ENCODE assay signal across 9 cellular contexts in the genomic region with DNA sequence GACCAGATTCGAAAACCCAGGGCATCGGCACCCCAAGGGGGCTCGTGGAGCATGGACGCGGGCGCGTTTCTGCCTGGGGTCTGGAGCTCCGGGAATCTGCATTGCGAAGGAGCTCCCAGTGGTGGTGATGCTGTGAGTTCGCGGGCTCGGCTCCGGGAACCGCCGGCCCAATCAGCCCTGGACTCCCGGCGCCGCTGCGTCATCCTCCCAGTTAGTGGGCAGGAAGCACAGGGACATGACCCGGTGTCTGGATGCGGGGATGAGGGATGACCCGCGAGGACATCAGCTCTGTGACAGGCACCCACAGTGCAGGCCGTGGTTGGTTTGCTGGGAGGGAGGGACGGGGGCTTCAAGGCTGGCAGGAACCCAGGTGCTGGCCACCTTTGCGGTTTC. TPM values are rescaled to one million over a fixed set of nuclear protein-coding genes. Genes with fewer than 3 reads are reported as not detected.
DNase-seq lines count a peak whose midpoint lies in the region; ATAC-seq and TF ChIP-seq lines count a peak whose summit lies in the region.
"Had no signal": no experiment of that assay in that cellular context is flagged by ENCODE, and none has a peak within 500 bp of the region (broad histone marks: within the 10 kb centered on the region; RNA-seq: fewer than 3 reads in every experiment).

No MANE protein-coding gene starts in this region.

- POLR2A ChIA-PET in HCT116 (lab: Charles Lee) = no interaction called here

- RAD21 ChIA-PET in HCT116 (lab: Charles Lee; ENCODE audit: low non-redundant PET in 1 of 2, low total read pairs in 2 of 2, uncharacterized antibody in 2 of 2, unreplicated experiment in 2 of 2) = no interaction called here

- peak overlapping the region; percentile 96 for H3K4me2 ChIP-seq in HCT116 (ENCODE audit: low read length)

- DNase-seq in HCT116 (ENCODE audit: low read depth, low spot score) (no peak), astrocyte of the hippocampus (ENCODE audit: low read depth, low spot score) (peak; percentile 26), iris pigment epithelial cell (ENCODE audit: low read depth) (peak; percentile 32), spleen (peak; percentile 72), Ammon's horn (ENCODE audit: low spot score) (no peak), SIG-M5 (lab: John Stamatoyannopoulos, UW) (no peak), activated gamma-delta T cell treated with Interleukin-2 at 50 U/mL for 16 hours (no peak), SW480 (ENCODE audit: low spot score) (no peak)
- DNase-seq: activated gamma-delta T cell had no signal

- 10 to 43% (median 22%) methylated on average over 15 to 26 of the region's 26 CpGs for WGBS in spleen, 5 donors

- H3K27me3 ChIP-seq in HCT116 (ENCODE audit: insufficient read depth, low read length) (no peaks in the 10 kb centered on the region), spleen (replicated peaks in 1 of 7) (peaks cover 0 to 91% (median 32%) of the 10 kb centered on the region in 7 donors)

- no peaks in the 10 kb centered on the region for H3K9me2 ChIP-seq in HCT116 (ENCODE audit: insufficient read depth)

- H3K9me3 ChIP-seq in HCT116 (ENCODE audit: control insufficient read depth in 1 of 2, insufficient read depth in 1 of 2, low read depth in 1 of 2, low read length in 2 of 2) (no peaks in the 10 kb centered on the region), spleen (no peaks in the 10 kb centered on the region)

- TF ChIP-seq RAD21 in HCT116 (IDR thresholded peaks at IDR 0.05; ENCODE audit: low read depth) = no peak

- H3K36me3 ChIP-seq in HCT116 (ENCODE audit: control insufficient read depth in 1 of 2, insufficient read depth in 2 of 2, low read length in 2 of 2) (no peaks in the 10 kb centered on the region), spleen (no peaks in the 10 kb centered on the region)

- BruUV-seq in HCT116 (replicated peaks; lab: Mats Ljungman, UMichigan) = no TSS peak

- H3K27ac ChIP-seq in HCT116 (ENCODE audit: low read depth, low read length) (peak overlapping the region; percentile 64; the same call in 1 of the 2 replicates), spleen (peak overlapping the region in 1 of 8 donors; percentile 71)

- H3K4me3 ChIP-seq in HCT116 (replicated peaks in 1 of 2; ENCODE audit: low read depth in 1 of 2, low read length in 2 of 2) = peak overlapping the region in 1 of 2 experiments; percentile 77; a peak in 2 of 4 replicates
- peak overlapping the region in 6 of 8 donors; percentile 27 to 67 (median 44) for H3K4me3 ChIP-seq in spleen

- TF ChIP-seq POLR2A in HCT116 (IDR thresholded peaks at IDR 0.05; ENCODE audit: borderline replicate concordance, extremely low read depth, insufficient read depth, insufficient read length) (no peak), spleen (IDR thresholded peaks at IDR 0.05) (no peak)

- intact Hi-C loops in HCT116 (cut with micrococcal nuclease) (loop anchor here (10.0 kb wide), 1 partner anchor 141 kb away; no protein-coding TSS in a partner anchor), spleen (cut with DNase I; ENCODE audit: low total_unique reads) (no loop called here)

- no peaks in the 10 kb centered on the region for H4K20me1 ChIP-seq in HCT116 (ENCODE audit: insufficient read depth)

- ATAC-seq in HCT116 = no peak

- CTCF ChIA-PET in HCT116 (lab: Charles Lee) = no interaction called here

- H3K4me1 ChIP-seq in HCT116 (ENCODE audit: control insufficient read depth in 1 of 2, insufficient read depth in 2 of 2, low read length in 2 of 2) (peaks cover 12 to 28% of the 10 kb centered on the region in 2 experiments), spleen (peaks cover 0 to 62% (median 23%) of the 10 kb centered on the region in 6 donors)

- no peaks in the 10 kb centered on the region for H3K79me2 ChIP-seq in HCT116 (ENCODE audit: insufficient read depth, low read length)

- H3K9ac ChIP-seq in HCT116 (ENCODE audit: low read length) = no peak overlapping the region

- no peak overlapping the region for H2AFZ ChIP-seq in HCT116 (ENCODE audit: low read depth, low read length, poor library complexity, severe bottlenecking)

- no peak for TF ChIP-seq CTCF in HCT116 (IDR thresholded peaks at IDR 0.05 in 2 of 3, conservative IDR thresholded peaks at IDR 0.05 in 1 of 3; ENCODE audit: borderline replicate concordance in 1 of 3, insufficient read depth in 1 of 3, low read depth in 2 of 3, low read length in 2 of 3)
- no peak for TF ChIP-seq CTCF in spleen (IDR thresholded peaks at IDR 0.05 in 8 of 11, conservative IDR thresholded peaks at IDR 0.05 in 3 of 11)

TF ChIP-seq in HCT116, 20 proteins besides CTCF, POLR2A, EP300 and RAD21:
- TF ChIP-seq POLR2AphosphoS5 (IDR thresholded peaks at IDR 0.05; ENCODE audit: low read depth, low read length) (no peak), CEBPB (IDR thresholded peaks at IDR 0.05; ENCODE audit: low read depth) (no peak), ELF1 (IDR thresholded peaks at IDR 0.05; ENCODE audit: borderline replicate concordance, low read depth) (no peak), SP1 (IDR thresholded peaks at IDR 0.05; ENCODE audit: low read depth) (no peak), JUND (IDR thresholded peaks at IDR 0.05) (no peak), SRF (IDR thresholded peaks at IDR 0.05; ENCODE audit: low read depth) (no peak), CBX3 (IDR thresholded peaks at IDR 0.05; ENCODE audit: low read depth) (no peak), EZH2phosphoT487 (IDR thresholded peaks at IDR 0.05; ENCODE audit: borderline replicate concordance) (no peak), ZNF274 (IDR thresholded peaks at IDR 0.05; ENCODE audit: low read depth, low read length) (no peak), TCF7L2 (IDR thresholded peaks at IDR 0.05; ENCODE audit: borderline replicate concordance, extremely low read depth, insufficient read depth, insufficient read length) (no peak), ZFX (IDR thresholded peaks at IDR 0.05) (no peak), EZH2 (IDR thresholded peaks at IDR 0.05) (no peak), SIN3A (IDR thresholded peaks at IDR 0.05; ENCODE audit: low read depth) (no peak), FOSL1 (IDR thresholded peaks at IDR 0.05; ENCODE audit: low read depth) (no peak), EGR1 (IDR thresholded peaks at IDR 0.05; ENCODE audit: low read depth) (no peak)
- TF ChIP-seq, protein P1, sequence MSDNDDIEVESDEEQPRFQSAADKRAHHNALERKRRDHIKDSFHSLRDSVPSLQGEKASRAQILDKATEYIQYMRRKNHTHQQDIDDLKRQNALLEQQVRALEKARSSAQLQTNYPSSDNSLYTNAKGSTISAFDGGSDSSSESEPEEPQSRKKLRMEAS (IDR thresholded peaks at IDR 0.05) = no peak
- TF ChIP-seq, protein P2, sequence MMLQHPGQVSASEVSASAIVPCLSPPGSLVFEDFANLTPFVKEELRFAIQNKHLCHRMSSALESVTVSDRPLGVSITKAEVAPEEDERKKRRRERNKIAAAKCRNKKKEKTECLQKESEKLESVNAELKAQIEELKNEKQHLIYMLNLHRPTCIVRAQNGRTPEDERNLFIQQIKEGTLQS (IDR thresholded peaks at IDR 0.05) = no peak
- TF ChIP-seq, protein P3, sequence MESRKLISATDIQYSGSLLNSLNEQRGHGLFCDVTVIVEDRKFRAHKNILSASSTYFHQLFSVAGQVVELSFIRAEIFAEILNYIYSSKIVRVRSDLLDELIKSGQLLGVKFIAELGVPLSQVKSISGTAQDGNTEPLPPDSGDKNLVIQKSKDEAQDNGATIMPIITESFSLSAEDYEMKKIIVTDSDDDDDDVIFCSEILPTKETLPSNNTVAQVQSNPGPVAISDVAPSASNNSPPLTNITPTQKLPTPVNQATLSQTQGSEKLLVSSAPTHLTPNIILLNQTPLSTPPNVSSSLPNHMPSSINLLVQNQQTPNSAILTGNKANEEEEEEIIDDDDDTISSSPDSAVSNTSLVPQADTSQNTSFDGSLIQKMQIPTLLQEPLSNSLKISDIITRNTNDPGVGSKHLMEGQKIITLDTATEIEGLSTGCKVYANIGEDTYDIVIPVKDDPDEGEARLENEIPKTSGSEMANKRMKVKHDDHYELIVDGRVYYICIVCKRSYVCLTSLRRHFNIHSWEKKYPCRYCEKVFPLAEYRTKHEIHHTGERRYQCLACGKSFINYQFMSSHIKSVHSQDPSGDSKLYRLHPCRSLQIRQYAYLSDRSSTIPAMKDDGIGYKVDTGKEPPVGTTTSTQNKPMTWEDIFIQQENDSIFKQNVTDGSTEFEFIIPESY (IDR thresholded peaks at IDR 0.05; ENCODE audit: extremely low read depth, insufficient replicate concordance, low read length) = no peak
- TF ChIP-seq, protein P4, sequence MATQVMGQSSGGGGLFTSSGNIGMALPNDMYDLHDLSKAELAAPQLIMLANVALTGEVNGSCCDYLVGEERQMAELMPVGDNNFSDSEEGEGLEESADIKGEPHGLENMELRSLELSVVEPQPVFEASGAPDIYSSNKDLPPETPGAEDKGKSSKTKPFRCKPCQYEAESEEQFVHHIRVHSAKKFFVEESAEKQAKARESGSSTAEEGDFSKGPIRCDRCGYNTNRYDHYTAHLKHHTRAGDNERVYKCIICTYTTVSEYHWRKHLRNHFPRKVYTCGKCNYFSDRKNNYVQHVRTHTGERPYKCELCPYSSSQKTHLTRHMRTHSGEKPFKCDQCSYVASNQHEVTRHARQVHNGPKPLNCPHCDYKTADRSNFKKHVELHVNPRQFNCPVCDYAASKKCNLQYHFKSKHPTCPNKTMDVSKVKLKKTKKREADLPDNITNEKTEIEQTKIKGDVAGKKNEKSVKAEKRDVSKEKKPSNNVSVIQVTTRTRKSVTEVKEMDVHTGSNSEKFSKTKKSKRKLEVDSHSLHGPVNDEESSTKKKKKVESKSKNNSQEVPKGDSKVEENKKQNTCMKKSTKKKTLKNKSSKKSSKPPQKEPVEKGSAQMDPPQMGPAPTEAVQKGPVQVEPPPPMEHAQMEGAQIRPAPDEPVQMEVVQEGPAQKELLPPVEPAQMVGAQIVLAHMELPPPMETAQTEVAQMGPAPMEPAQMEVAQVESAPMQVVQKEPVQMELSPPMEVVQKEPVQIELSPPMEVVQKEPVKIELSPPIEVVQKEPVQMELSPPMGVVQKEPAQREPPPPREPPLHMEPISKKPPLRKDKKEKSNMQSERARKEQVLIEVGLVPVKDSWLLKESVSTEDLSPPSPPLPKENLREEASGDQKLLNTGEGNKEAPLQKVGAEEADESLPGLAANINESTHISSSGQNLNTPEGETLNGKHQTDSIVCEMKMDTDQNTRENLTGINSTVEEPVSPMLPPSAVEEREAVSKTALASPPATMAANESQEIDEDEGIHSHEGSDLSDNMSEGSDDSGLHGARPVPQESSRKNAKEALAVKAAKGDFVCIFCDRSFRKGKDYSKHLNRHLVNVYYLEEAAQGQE (IDR thresholded peaks at IDR 0.05; ENCODE audit: low read depth) = no peak

RNA-seq across cellular contexts. Expression of a gene that starts 0.9 kb away (rescaled TPM):
- total RNA-seq in HCT116 (2021; ENCODE audit: unreplicated experiment) (0.86 TPM), spleen (under 1 TPM in 2 of 7 donors, not detected in 5; 0.51 to 0.94 TPM)
- 0.77 and 1.0 TPM in 2 replicates for polyA plus RNA-seq in HCT116 (2012)
- polyA plus RNA-seq in spleen = under 1 TPM; 0.22 to 0.29 (median 0.23) TPM

Comparison
In these comparisons a context has a peak if more than half of its experiments do, and no peak if none do; other contexts are left out.
1. DNase-seq: peak in astrocyte of the hippocampus (single experiment), iris pigment epithelial cell (single experiment) and spleen (single experiment); none in HCT116 (single experiment), Ammon's horn (single experiment), SIG-M5 (single experiment), activated gamma-delta T cell treated with Interleukin-2 at 50 U/mL for 16 hours (single experiment) and SW480 (single experiment).